21 cellular contexts compared by ENCODE assay signal in genomic region chr5:41275813-41276512, GRCh38.
DNase-seq lines count a peak whose midpoint lies in the region; ATAC-seq and TF ChIP-seq lines count a peak whose summit lies in the region.
"Had no signal": no experiment of that assay in that cellular context is flagged by ENCODE, and none has a peak within 500 bp of the region (broad histone marks: within the 10 kb centered on the region; RNA-seq: fewer than 3 reads in every experiment).

No MANE protein-coding gene starts in this region.

- peak; percentile 4 for DNase-seq in GM12865 (ENCODE audit: low read depth)
- DNase-seq in activated T-cell treated with anti-CD3 and anti-CD28 coated beads, Interleukin-2, amount 50 U/mL, for 1 hour: no peak
- no peak for DNase-seq in glomerular visceral epithelial cell (ENCODE audit: extremely low spot score)
- no peak for DNase-seq in iPS-NIHi11 (ENCODE audit: low spot score)
- no peak for DNase-seq in lower lobe of right lung
- DNase-seq: 8988T; activated effector memory CD4-positive, alpha-beta T cell treated with Interleukin-2 at 50 U/mL for 16 hours; anterior cingulate cortex; DMS153; heart right ventricle; MM.1S; NCI-H2107; NCI-H774; right lobe of liver; stimulated activated CD4-positive, alpha-beta T cell treated with anti-CD3 and anti-CD28 coated beads, Interleukin-2, amount 100 ng/mL, for 24 hours; testis had no signal

- H3K9me3 ChIP-seq in lower lobe of right lung: no peaks in the 10 kb centered on the region
- H3K9me3 ChIP-seq: BLaER1 treated with 17β-estradiol and CSF1 and Interleukin-3, amounts not matched to agents 10 nM and 100 nM; heart right ventricle; right lobe of liver; testis had no signal

- no peak overlapping the region for H3K27ac ChIP-seq in lower lobe of right lung
- H3K27ac ChIP-seq: BLaER1 treated with 17β-estradiol and CSF1 and Interleukin-3, amounts not matched to agents 10 nM and 100 nM; heart right ventricle; right lobe of liver; testis; VCaP had no signal

- no peaks in the 10 kb centered on the region for H3K4me1 ChIP-seq in lower lobe of right lung
- H3K4me1 ChIP-seq: right lobe of liver, testis had no signal

- peak; percentile 78 for ATAC-seq in GM19351 (IDR thresholded peaks at IDR 0.05; ENCODE audit: unreplicated experiment)
- peak; percentile 50 for ATAC-seq in HG02610 (IDR thresholded peaks at IDR 0.05; ENCODE audit: unreplicated experiment)
- peak; percentile 63 for ATAC-seq in HG03342 (IDR thresholded peaks at IDR 0.05; ENCODE audit: unreplicated experiment)
- ATAC-seq in lower lobe of right lung: no peak
- ATAC-seq: heart right ventricle, right lobe of liver had no signal

- H3K36me3 ChIP-seq in lower lobe of right lung: no peaks in the 10 kb centered on the region
- H3K36me3 ChIP-seq: BLaER1 treated with 17β-estradiol and CSF1 and Interleukin-3, amounts not matched to agents 10 nM and 100 nM; heart right ventricle; right lobe of liver had no signal

- intact Hi-C loops in lower lobe of right lung (cut with DNase I): no loop called here

- TF ChIP-seq CTCF in GM12865 (IDR thresholded peaks at IDR 0.05; ENCODE audit: insufficient read depth, low read depth, low read length, missing control alignments) (no peak), lower lobe of right lung (IDR thresholded peaks at IDR 0.05) (no peak)

- H3K4me3 ChIP-seq in GM12865 (ENCODE audit: low read depth, low read length) (no peak overlapping the region), lower lobe of right lung (no peak overlapping the region)
- H3K4me3 ChIP-seq: BLaER1 treated with 17β-estradiol and CSF1 and Interleukin-3, amounts not matched to agents 10 nM and 100 nM; heart right ventricle; right lobe of liver; testis had no signal

- H3K27me3 ChIP-seq in lower lobe of right lung (ENCODE audit: low read depth): no peaks in the 10 kb centered on the region
- H3K27me3 ChIP-seq: BLaER1 treated with 17β-estradiol and CSF1 and Interleukin-3, amounts not matched to agents 10 nM and 100 nM; heart right ventricle; right lobe of liver; testis had no signal

Comparison
In these comparisons a context has a peak if more than half of its experiments do, and no peak if none do; other contexts are left out.
1. ATAC-seq: peak in GM19351 (single experiment), HG02610 (single experiment) and HG03342 (single experiment); none in lower lobe of right lung (0 of 2).